Comparison of ENCODE assay signal across 28 cellular contexts in genomic region chr3:42595682-42596081, GRCh38. TPM values are rescaled to one million over a fixed set of nuclear protein-coding genes. Genes with fewer than 3 reads are reported as not detected.
DNase-seq lines count a peak whose midpoint lies in the region; ATAC-seq and TF ChIP-seq lines count a peak whose summit lies in the region.
"Had no signal": no experiment of that assay in that cellular context is flagged by ENCODE, and none has a peak within 500 bp of the region (broad histone marks: within the 10 kb centered on the region; RNA-seq: fewer than 3 reads in every experiment).

No MANE protein-coding gene starts in this region.

- peaks cover 6% of the 10 kb centered on the region for H3K23me2 ChIP-seq in H9 (ENCODE audit: insufficient read length, low read depth, low read length, poor library complexity, severe bottlenecking)

- no peak overlapping the region for H3K18ac ChIP-seq in H9 (ENCODE audit: insufficient read length, low read depth, low read length)

- no peaks in the 10 kb centered on the region for H3K79me1 ChIP-seq in H9 (ENCODE audit: insufficient read depth, low read depth, low read length, poor library complexity, severe bottlenecking)

- H3K27ac Mint-ChIP-seq in activated CD8-positive, alpha-beta memory T cell treated with anti-CD3 and anti-CD28 coated beads, Interleukin-2, amount 10 ng/mL, durations not matched to agents 7 days and 5 days = peak overlapping the region; percentile 49
- H3K27ac Mint-ChIP-seq in H9 (peak overlapping the region in 2 of 3 experiments; percentile 80 to 92; a peak in 3 of 7 replicates), WTC11 (peak overlapping the region; percentile 65), progenitor cell of endocrine pancreas (peak overlapping the region; percentile 21)
- H3K27ac Mint-ChIP-seq: HFFc6 had no signal

- no peaks in the 10 kb centered on the region for H4K20me1 ChIP-seq in H9 (ENCODE audit: control insufficient read depth, insufficient read depth, insufficient read length)

- peaks cover 35% of the 10 kb centered on the region for H3K4me1 Mint-ChIP-seq in activated CD8-positive, alpha-beta memory T cell treated with anti-CD3 and anti-CD28 coated beads, Interleukin-2, amount 10 ng/mL, durations not matched to agents 7 days and 5 days
- peaks cover 40 to 54% of the 10 kb centered on the region in 2 experiments for H3K4me1 Mint-ChIP-seq in H9
- peaks cover 36% of the 10 kb centered on the region for H3K4me1 Mint-ChIP-seq in WTC11
- H3K4me1 Mint-ChIP-seq in progenitor cell of endocrine pancreas (ENCODE audit: low read depth) = peaks cover 11% of the 10 kb centered on the region

- H3K36me3 Mint-ChIP-seq in activated CD8-positive, alpha-beta memory T cell treated with anti-CD3 and anti-CD28 coated beads, Interleukin-2, amount 10 ng/mL, durations not matched to agents 7 days and 5 days = peaks cover 47% of the 10 kb centered on the region
- H3K36me3 Mint-ChIP-seq in H9 (ENCODE audit: insufficient read depth in 1 of 3, low read depth in 3 of 3) (peaks cover 25 to 53% (median 37%) of the 10 kb centered on the region in 3 experiments), WTC11 (peaks cover 38% of the 10 kb centered on the region), progenitor cell of endocrine pancreas (ENCODE audit: insufficient read depth) (peaks cover 3% of the 10 kb centered on the region)

- H3K27me3 ChIP-seq in H9 (ENCODE audit: insufficient read depth, low read length) = no peaks in the 10 kb centered on the region
- H3K27me3 ChIP-seq: BE2C, SJCRH30 had no signal

- no peak for ATAC-seq in activated CD8-positive, alpha-beta memory T cell treated with anti-CD3 and anti-CD28 coated beads, Interleukin-2, amount 10 ng/mL, durations not matched to agents 7 days and 5 days
- ATAC-seq in WTC11 = no peak
- ATAC-seq in HG03095 (IDR thresholded peaks at IDR 0.05; ENCODE audit: unreplicated experiment) = no peak
- ATAC-seq: PC-3, SK-N-SH treated with all-trans-retinoic acid at 6 μM for 48 hours had no signal

- no peak overlapping the region for H3T11ph ChIP-seq in H9 (ENCODE audit: low read length)

- no peak overlapping the region for H3K9ac ChIP-seq in H9 (ENCODE audit: extremely low read depth, insufficient read length, low read length)

- DNase-seq in activated CD8-positive, alpha-beta memory T cell treated with anti-CD3 and anti-CD28 coated beads, Interleukin-2, amount 10 ng/mL, durations not matched to agents 7 days and 5 days = no peak
- DNase-seq in activated CD8-positive, alpha-beta memory T cell treated with anti-CD3 and anti-CD28 coated beads, Interleukin-2, amount 50 U/mL, for 48 hours = no peak
- DNase-seq in H9 (no peak), WTC11 (ENCODE audit: low spot score) (no peak), progenitor cell of endocrine pancreas (ENCODE audit: low spot score, unreplicated experiment) (no peak), epidermal melanocyte (ENCODE audit: insufficient read length, low spot score) (no peak)
- DNase-seq: BE2C; Calu3; DMS79 treated with DMSO at 0.1 percent for 48 hours; GF-D8; HFFc6; Kasumi-1; MV-4-11; NCI-H1105; NCI-H1436 treated with DMSO at 0.1 percent for 48 hours; NCI-H187 treated with DMSO at 0.1 percent for 48 hours; NCI-H2107; NCI-H446; NCI-H524 treated with DMSO at 0.1 percent for 48 hours; NCI-H774; NK-92 treated with Interleukin-12 subunit alpha and Interleukin-12 subunit beta, amount 100 ng/mL, for 24 hours; PC-3; SJCRH30 had no signal

- no peaks in the 10 kb centered on the region; the same call in 1 of the 2 replicates for H3K79me2 ChIP-seq in H9 (ENCODE audit: insufficient read depth, low read length)

- H2AK5ac ChIP-seq in H9 (ENCODE audit: insufficient read length, low read length) = no peak overlapping the region

- no peaks in the 10 kb centered on the region for H3K9me3 Mint-ChIP-seq in activated CD8-positive, alpha-beta memory T cell treated with anti-CD3 and anti-CD28 coated beads, Interleukin-2, amount 10 ng/mL, durations not matched to agents 7 days and 5 days (ENCODE audit: low read depth)
- H3K9me3 Mint-ChIP-seq in H9 = no peaks in the 10 kb centered on the region; a peak in 1 of 5 replicates
- H3K9me3 Mint-ChIP-seq in WTC11 = peaks cover 4% of the 10 kb centered on the region
- H3K9me3 Mint-ChIP-seq in progenitor cell of endocrine pancreas (ENCODE audit: low read depth) = peaks cover 4% of the 10 kb centered on the region
- H3K9me3 Mint-ChIP-seq: HFFc6 had no signal

- H3K4me2 ChIP-seq in H9 (ENCODE audit: insufficient read depth, insufficient read length, low read length) = no peak overlapping the region

- H3K4me3 Mint-ChIP-seq in activated CD8-positive, alpha-beta memory T cell treated with anti-CD3 and anti-CD28 coated beads, Interleukin-2, amount 10 ng/mL, durations not matched to agents 7 days and 5 days = no peak overlapping the region
- H3K4me3 Mint-ChIP-seq in H9 (no peak overlapping the region; a peak in 1 of 5 replicates), WTC11 (no peak overlapping the region), progenitor cell of endocrine pancreas (ENCODE audit: low read depth) (no peak overlapping the region)
- H3K4me3 Mint-ChIP-seq: CD14-positive monocyte, HFFc6 had no signal

- no peak overlapping the region for H3K56ac ChIP-seq in H9 (ENCODE audit: insufficient read length, low read depth, low read length)

- H3K27ac ChIP-seq in H9 (ENCODE audit: insufficient read length, low read depth, low read length) = no peak overlapping the region
- H3K27ac ChIP-seq: HL-60, SJCRH30 had no signal

- H3K4ac ChIP-seq in H9 (ENCODE audit: low read depth, low read length) = no peak overlapping the region

- no peak overlapping the region for H2BK20ac ChIP-seq in H9 (ENCODE audit: low read depth, low read length, poor library complexity, severe bottlenecking)

- no peaks in the 10 kb centered on the region for H3K27me3 Mint-ChIP-seq in activated CD8-positive, alpha-beta memory T cell treated with anti-CD3 and anti-CD28 coated beads, Interleukin-2, amount 10 ng/mL, durations not matched to agents 7 days and 5 days
- peaks cover under 1% of the 10 kb centered on the region; the same call in 1 of the 2 replicates for H3K27me3 Mint-ChIP-seq in H9 (ENCODE audit: low read depth)
- H3K27me3 Mint-ChIP-seq in WTC11 (ENCODE audit: low read depth) = no peaks in the 10 kb centered on the region
- no peaks in the 10 kb centered on the region for H3K27me3 Mint-ChIP-seq in progenitor cell of endocrine pancreas

- H2BK12ac ChIP-seq in H9 (ENCODE audit: insufficient read length, low read depth, low read length) = no peak overlapping the region

- no peak overlapping the region for H2AFZ ChIP-seq in H9 (ENCODE audit: low read length)

- no peak overlapping the region for H3K23ac ChIP-seq in H9 (ENCODE audit: insufficient read length, low read depth, low read length)

- POLR2A ChIA-PET in WTC11 (lab: Charles Lee) = no interaction called here

- H3K4me1 ChIP-seq in H9 (ENCODE audit: insufficient read depth, low read length) = no peaks in the 10 kb centered on the region; the same call in 1 of the 2 replicates
- H3K4me1 ChIP-seq: BE2C, SJCRH30 had no signal

- H4K5ac ChIP-seq in H9 (ENCODE audit: insufficient read length, low read depth, low read length) = no peak overlapping the region

- no CpG with 5 or more reads among the region's 4 CpGs for WGBS in H9 (ENCODE audit: extremely low coverage, insufficient read length, low lambda C conversion rate)

- CTCF ChIA-PET in activated CD8-positive, alpha-beta memory T cell treated with anti-CD3 and anti-CD28 coated beads, Interleukin-2, amount 10 ng/mL, durations not matched to agents 7 days and 5 days (lab: Charles Lee) = interaction anchor here (0.7 to 3.6 kb wide), 2 partner anchors 13 to 21 kb away, joined by 3 to 13 read pairs; partner anchors contain the start of gene SEC22C
- CTCF ChIA-PET in WTC11 (lab: Charles Lee) = no interaction called here

- TF ChIP-seq CTCF in H9 (conservative IDR thresholded peaks at IDR 0.05) (no peak), WTC11 (IDR thresholded peaks at IDR 0.05) (no peak), progenitor cell of endocrine pancreas (IDR thresholded peaks at IDR 0.05; ENCODE audit: unreplicated experiment) (no peak)

- H2BK15ac ChIP-seq in H9 (ENCODE audit: low read depth, low read length) = no peak overlapping the region

- no peak overlapping the region for H3K14ac ChIP-seq in H9 (ENCODE audit: insufficient read depth, low read length)

- no peaks in the 10 kb centered on the region for H3K9me3 ChIP-seq in H9 (ENCODE audit: control insufficient read depth, low read depth, low read length)
- H3K9me3 ChIP-seq: BE2C, HAP-1, SJCRH30 had no signal

- no peak overlapping the region for H4K91ac ChIP-seq in H9 (ENCODE audit: insufficient read length, low read depth, low read length)

- H2BK120ac ChIP-seq in H9 (ENCODE audit: low read depth, low read length, poor library complexity, severe bottlenecking) = no peak overlapping the region

- no peak overlapping the region for H4K8ac ChIP-seq in H9 (replicated peaks; ENCODE audit: insufficient read length, low read depth, low read length)

- H2BK5ac ChIP-seq in H9 (ENCODE audit: insufficient read length, low read length) = no peak overlapping the region

RNA-seq across cellular contexts. Expression of gene NKTR, which starts 4.8 kb away (rescaled TPM):
- total RNA-seq in activated CD8-positive, alpha-beta memory T cell treated with anti-CD3 and anti-CD28 coated beads, Interleukin-2, amount 10 ng/mL, durations not matched to agents 7 days and 5 days = 100 to 1,000 TPM in 1 of 2 experiments, 10 to 100 TPM in 1; 76.0 to 120 TPM
- total RNA-seq in H9 (2021) (66.4 and 79.8 TPM in 2 replicates), WTC11 (2021) (76.4 to 89.3 TPM (median 82.3 TPM) in 3 replicates), progenitor cell of endocrine pancreas (142 and 155 TPM in 2 replicates)

RNA-seq across cellular contexts. Expression of gene SS18L2, which starts 5.0 kb away (rescaled TPM):
- 10 to 100 TPM; 59.3 to 71.9 TPM for total RNA-seq in activated CD8-positive, alpha-beta memory T cell treated with anti-CD3 and anti-CD28 coated beads, Interleukin-2, amount 10 ng/mL, durations not matched to agents 7 days and 5 days
- total RNA-seq in H9 (2021) (92.1 and 97.8 TPM in 2 replicates), WTC11 (2021) (52.9 to 65.0 TPM (median 62.6 TPM) in 3 replicates), progenitor cell of endocrine pancreas (39.5 and 43.9 TPM in 2 replicates)

RNA-seq across cellular contexts. Expression of gene SEC22C, which starts 13.9 kb away (rescaled TPM):
- total RNA-seq in activated CD8-positive, alpha-beta memory T cell treated with anti-CD3 and anti-CD28 coated beads, Interleukin-2, amount 10 ng/mL, durations not matched to agents 7 days and 5 days = 10 to 100 TPM; 46.1 to 47.3 TPM
- total RNA-seq in H9 (2021) (28.2 and 28.8 TPM in 2 replicates), WTC11 (2021) (35.2 to 37.0 TPM (median 37.0 TPM) in 3 replicates), progenitor cell of endocrine pancreas (36.9 and 40.2 TPM in 2 replicates)

RNA-seq across cellular contexts. Expression of gene ZBTB47, which starts 57.8 kb away (rescaled TPM):
- under 1 TPM; 0.41 to 0.56 TPM for total RNA-seq in activated CD8-positive, alpha-beta memory T cell treated with anti-CD3 and anti-CD28 coated beads, Interleukin-2, amount 10 ng/mL, durations not matched to agents 7 days and 5 days
- total RNA-seq in H9 (2021) (3.6 and 4.2 TPM in 2 replicates), WTC11 (2021) (5.2 to 5.9 TPM (median 5.6 TPM) in 3 replicates), progenitor cell of endocrine pancreas (9.1 and 9.7 TPM in 2 replicates)

Comparison
In these comparisons a context has a peak if more than half of its experiments do, and no peak if none do; other contexts are left out.
1. H3K27ac Mint-ChIP-seq: peak in every context shown above with its lines; median percentile 86 in H9; 65 in WTC11; 49 in activated CD8-positive, alpha-beta memory T cell treated with anti-CD3 and anti-CD28 coated beads, Interleukin-2, amount 10 ng/mL, durations not matched to agents 7 days and 5 days; 21 in progenitor cell of endocrine pancreas.